Comparison of ENCODE assay signal across 35 cellular contexts in genomic region chr14:66311058-66311457, GRCh38.
"Had no signal": no experiment of that assay in that cellular context is flagged by ENCODE, and none has a peak within 500 bp of the region (broad histone marks: within the 10 kb centered on the region; RNA-seq: fewer than 3 reads in every experiment).

No MANE protein-coding gene starts in this region.

- FAIRE-seq: astrocyte, TTC549 had no signal

- H3K4me3 ChIP-seq: adrenal gland, body of pancreas, breast epithelium had no signal

- H3K9me3 ChIP-seq: adrenal gland, body of pancreas, breast epithelium had no signal

- DNase-seq: activated B cell treated with CpG ODN at 0.5 μM for 24 hours; activated CD4-positive, alpha-beta memory T cell treated with anti-CD3 and anti-CD28 coated beads for 36 hours; activated CD4-positive, alpha-beta T cell treated with anti-CD3 and anti-CD28 coated beads for 4 hours; activated CD4-positive, alpha-beta T cell treated with anti-CD3 and anti-CD28 coated beads, Interleukin-2, amount 10 ng/mL, durations not matched to agents 24 days and 14 days; activated CD4-positive, alpha-beta T cell treated with anti-CD3 and anti-CD28 coated beads, Interleukin-2, amount 50 U/mL, for 1 hour; activated CD4-positive, alpha-beta T cell treated with anti-CD3 and anti-CD28 coated beads, Interleukin-2, amount 50 U/mL, for 4 hours; activated CD4-positive, CD25-positive, alpha-beta regulatory T cell treated with anti-CD3 and anti-CD28 coated beads, Interleukin-2, amount 50 U/mL, for 72 hours; activated CD8-positive, alpha-beta memory T cell treated with anti-CD3 and anti-CD28 coated beads, Interleukin-2, amount 50 U/mL, for 4 hours; activated CD8-positive, alpha-beta T cell treated with anti-CD3 and anti-CD28 coated beads for 36 hours; activated effector memory CD4-positive, alpha-beta T cell treated with anti-CD3 and anti-CD28 coated beads, Interleukin-2, amount 50 U/mL, for 16 hours; activated gamma-delta T cell treated with Interleukin-2 at 50 U/mL for 16 hours; activated naive CD4-positive, alpha-beta T cell; activated naive CD4-positive, alpha-beta T cell treated with anti-CD3 and anti-CD28 coated beads for 36 hours; activated naive CD4-positive, alpha-beta T cell treated with anti-CD3 and anti-CD28 coated beads, Interleukin-2, amount 50 U/mL, for 16 hours; activated naive CD8-positive, alpha-beta T cell treated with anti-CD3 and anti-CD28 coated beads for 36 hours; activated T-cell treated with anti-CD3 and anti-CD28 coated beads for 4 hours; activated T-cell treated with anti-CD3 and anti-CD28 coated beads, Interleukin-2, amount 50 U/mL, for 1 hour; activated T-cell treated with anti-CD3 and anti-CD28 coated beads, Interleukin-2, amount 50 U/mL, for 4 hours; activated T-cell treated with anti-CD3 and anti-CD28 coated beads, Interleukin-2, amount 50 U/mL, for 72 hours; adrenal gland; amniotic stem cell; aorta; body of pancreas; brain microvascular endothelial cell; central memory CD4-positive, alpha-beta T cell; SW 1271; T-helper 1 cell; T-helper 2 cell; T-helper 9 cell had no signal

- H3K4me1 ChIP-seq: adrenal gland, body of pancreas, breast epithelium had no signal

- ATAC-seq: activated CD8-positive, alpha-beta T cell treated with anti-CD3 and anti-CD28 coated beads for 36 hours; activated naive CD4-positive, alpha-beta T cell treated with anti-CD3 and anti-CD28 coated beads, Interleukin-2, amount 50 U/mL, for 72 hours; activated T-cell treated with anti-CD3 and anti-CD28 coated beads, Interleukin-2, amount 50 U/mL, for 4 hours; activated T-cell treated with anti-CD3 and anti-CD28 coated beads, Interleukin-2, amount 50 U/mL, for 72 hours; activated T-helper 17 cell treated with anti-CD3 and anti-CD28 coated beads, Interleukin-2, amount 50 U/mL, for 72 hours; body of pancreas had no signal

- H3K36me3 ChIP-seq: adrenal gland, brain microvascular endothelial cell, breast epithelium had no signal

- H3K27me3 ChIP-seq: adrenal gland, body of pancreas, brain microvascular endothelial cell, breast epithelium had no signal

- H3K27ac ChIP-seq: adrenal gland, body of pancreas, brain microvascular endothelial cell, breast epithelium, VCaP had no signal
